Comparison of ENCODE assay signal across 1 cellular context in the genomic region with DNA sequence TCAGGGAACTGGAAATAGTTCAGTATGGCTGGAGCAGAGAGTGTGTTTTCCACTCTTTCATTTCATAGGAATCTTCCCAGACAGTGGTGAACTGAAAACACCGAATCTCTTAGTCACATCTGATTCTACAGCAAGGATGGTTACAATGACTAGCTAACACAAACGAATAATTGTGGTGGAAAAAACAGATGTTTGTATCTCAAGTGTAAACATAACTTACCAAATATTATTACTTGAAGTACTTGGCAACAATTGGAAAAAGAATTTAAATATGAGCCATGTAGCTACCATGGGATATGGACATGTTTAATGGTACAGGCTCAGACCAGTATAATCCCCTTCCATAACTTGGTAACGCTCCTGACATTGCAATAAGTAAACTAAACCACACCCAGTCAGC.
TF ChIP-seq lines count a peak whose summit lies in the region.

No MANE protein-coding gene starts in this region.

TF ChIP-seq in A549, 52 proteins besides CTCF, POLR2A, EP300 and RAD21:
- TF ChIP-seq RNF2 (IDR thresholded peaks at IDR 0.05; ENCODE audit: borderline replicate concordance, low read depth) (peak; percentile 99), CBX8 (IDR thresholded peaks at IDR 0.05) (peak; percentile 96), ZFP36 (IDR thresholded peaks at IDR 0.05; ENCODE audit: borderline replicate concordance, partially characterized antibody) (no peak), NPAS2 (CRISPR knock-in tag; IDR thresholded peaks at IDR 0.05; ENCODE audit: borderline replicate concordance) (no peak), PHF8 (IDR thresholded peaks at IDR 0.05; ENCODE audit: borderline replicate concordance, low read depth) (no peak), CHD2 (IDR thresholded peaks at IDR 0.05; ENCODE audit: low read length, partially characterized antibody) (no peak), ESRRA (IDR thresholded peaks at IDR 0.05; ENCODE audit: borderline replicate concordance, low read length) (no peak), CEBPB (IDR thresholded peaks at IDR 0.05) (no peak), SREBF2 (IDR thresholded peaks at IDR 0.05) (no peak), JUNB (IDR thresholded peaks at IDR 0.05) (no peak), ZSCAN20 (CRISPR knock-in tag; IDR thresholded peaks at IDR 0.05) (no peak), HOXB5 (CRISPR knock-in tag; IDR thresholded peaks at IDR 0.05) (no peak)
- TF ChIP-seq, protein P1, sequence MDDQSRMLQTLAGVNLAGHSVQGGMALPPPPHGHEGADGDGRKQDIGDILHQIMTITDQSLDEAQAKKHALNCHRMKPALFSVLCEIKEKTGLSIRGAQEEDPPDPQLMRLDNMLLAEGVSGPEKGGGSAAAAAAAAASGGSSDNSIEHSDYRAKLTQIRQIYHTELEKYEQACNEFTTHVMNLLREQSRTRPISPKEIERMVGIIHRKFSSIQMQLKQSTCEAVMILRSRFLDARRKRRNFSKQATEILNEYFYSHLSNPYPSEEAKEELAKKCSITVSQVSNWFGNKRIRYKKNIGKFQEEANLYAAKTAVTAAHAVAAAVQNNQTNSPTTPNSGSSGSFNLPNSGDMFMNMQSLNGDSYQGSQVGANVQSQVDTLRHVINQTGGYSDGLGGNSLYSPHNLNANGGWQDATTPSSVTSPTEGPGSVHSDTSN (IDR thresholded peaks at IDR 0.05): no peak
- TF ChIP-seq, protein P2, sequence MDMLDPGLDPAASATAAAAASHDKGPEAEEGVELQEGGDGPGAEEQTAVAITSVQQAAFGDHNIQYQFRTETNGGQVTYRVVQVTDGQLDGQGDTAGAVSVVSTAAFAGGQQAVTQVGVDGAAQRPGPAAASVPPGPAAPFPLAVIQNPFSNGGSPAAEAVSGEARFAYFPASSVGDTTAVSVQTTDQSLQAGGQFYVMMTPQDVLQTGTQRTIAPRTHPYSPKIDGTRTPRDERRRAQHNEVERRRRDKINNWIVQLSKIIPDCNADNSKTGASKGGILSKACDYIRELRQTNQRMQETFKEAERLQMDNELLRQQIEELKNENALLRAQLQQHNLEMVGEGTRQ (IDR thresholded peaks at IDR 0.05): no peak
- TF ChIP-seq, protein P3, sequence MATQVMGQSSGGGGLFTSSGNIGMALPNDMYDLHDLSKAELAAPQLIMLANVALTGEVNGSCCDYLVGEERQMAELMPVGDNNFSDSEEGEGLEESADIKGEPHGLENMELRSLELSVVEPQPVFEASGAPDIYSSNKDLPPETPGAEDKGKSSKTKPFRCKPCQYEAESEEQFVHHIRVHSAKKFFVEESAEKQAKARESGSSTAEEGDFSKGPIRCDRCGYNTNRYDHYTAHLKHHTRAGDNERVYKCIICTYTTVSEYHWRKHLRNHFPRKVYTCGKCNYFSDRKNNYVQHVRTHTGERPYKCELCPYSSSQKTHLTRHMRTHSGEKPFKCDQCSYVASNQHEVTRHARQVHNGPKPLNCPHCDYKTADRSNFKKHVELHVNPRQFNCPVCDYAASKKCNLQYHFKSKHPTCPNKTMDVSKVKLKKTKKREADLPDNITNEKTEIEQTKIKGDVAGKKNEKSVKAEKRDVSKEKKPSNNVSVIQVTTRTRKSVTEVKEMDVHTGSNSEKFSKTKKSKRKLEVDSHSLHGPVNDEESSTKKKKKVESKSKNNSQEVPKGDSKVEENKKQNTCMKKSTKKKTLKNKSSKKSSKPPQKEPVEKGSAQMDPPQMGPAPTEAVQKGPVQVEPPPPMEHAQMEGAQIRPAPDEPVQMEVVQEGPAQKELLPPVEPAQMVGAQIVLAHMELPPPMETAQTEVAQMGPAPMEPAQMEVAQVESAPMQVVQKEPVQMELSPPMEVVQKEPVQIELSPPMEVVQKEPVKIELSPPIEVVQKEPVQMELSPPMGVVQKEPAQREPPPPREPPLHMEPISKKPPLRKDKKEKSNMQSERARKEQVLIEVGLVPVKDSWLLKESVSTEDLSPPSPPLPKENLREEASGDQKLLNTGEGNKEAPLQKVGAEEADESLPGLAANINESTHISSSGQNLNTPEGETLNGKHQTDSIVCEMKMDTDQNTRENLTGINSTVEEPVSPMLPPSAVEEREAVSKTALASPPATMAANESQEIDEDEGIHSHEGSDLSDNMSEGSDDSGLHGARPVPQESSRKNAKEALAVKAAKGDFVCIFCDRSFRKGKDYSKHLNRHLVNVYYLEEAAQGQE (IDR thresholded peaks at IDR 0.05): no peak
